In the genomic region with DNA sequence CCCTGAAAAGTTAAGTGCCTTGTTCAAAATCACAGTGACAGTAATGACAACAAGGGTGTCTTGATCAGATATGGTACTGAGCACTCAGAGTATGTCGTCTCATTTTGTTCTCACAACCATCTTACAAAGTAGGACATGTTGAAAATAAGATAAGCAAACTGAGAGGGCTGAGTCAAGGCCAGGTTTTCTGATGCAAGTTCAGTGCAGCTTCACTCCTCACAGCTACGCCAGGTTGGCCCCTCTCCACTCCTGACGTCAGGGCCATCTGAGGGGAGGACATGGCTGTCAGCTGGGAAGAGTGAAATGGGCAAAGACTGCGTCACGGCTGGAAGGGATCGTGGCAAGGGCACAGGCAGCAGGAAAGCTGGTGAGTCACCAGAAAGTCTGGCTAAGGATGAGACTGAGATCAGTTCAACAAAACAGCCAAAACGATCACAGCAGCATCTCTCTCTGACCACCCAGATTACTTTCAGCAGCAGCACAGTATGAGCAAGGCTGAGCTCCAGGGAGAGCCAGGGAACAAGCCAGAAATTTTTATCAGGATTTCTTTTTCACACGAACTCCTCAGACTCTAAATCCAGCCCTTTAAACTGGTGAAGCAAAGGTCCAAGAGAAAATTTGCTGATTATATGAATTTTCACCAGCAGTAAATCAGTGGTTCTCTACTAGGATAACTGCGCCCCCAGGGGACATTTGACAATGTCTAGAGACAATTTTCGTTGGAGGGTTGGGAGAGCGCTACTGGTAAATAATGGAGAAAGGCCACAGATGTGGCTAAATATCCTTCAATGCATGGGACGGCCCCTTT, we compare ENCODE assay signal across 9 cellular contexts.
DNase-seq lines count a peak whose midpoint lies in the region; ATAC-seq and TF ChIP-seq lines count a peak whose summit lies in the region.
"Had no signal": no experiment of that assay in that cellular context is flagged by ENCODE, and none has a peak within 500 bp of the region (broad histone marks: within the 10 kb centered on the region; RNA-seq: fewer than 3 reads in every experiment).

No MANE protein-coding gene starts in this region.

- no peak overlapping the region for H4K8ac ChIP-seq in mesenchymal stem cell (ENCODE audit: low read length)

- ATAC-seq in HG02571 (IDR thresholded peaks at IDR 0.05; ENCODE audit: unreplicated experiment) = no peak

- H2BK5ac ChIP-seq in mesenchymal stem cell (ENCODE audit: low read depth, low read length, poor library complexity, severe bottlenecking) = no peak overlapping the region

- H2BK15ac ChIP-seq in mesenchymal stem cell (ENCODE audit: low read depth, poor library complexity, severe bottlenecking) = no peak overlapping the region

- H3K18ac ChIP-seq in mesenchymal stem cell (ENCODE audit: low read depth in 1 of 2, low read length in 2 of 2) = no peak overlapping the region

- no peak overlapping the region for H2AK5ac ChIP-seq in mesenchymal stem cell (ENCODE audit: low read length, severe bottlenecking)

- no peak overlapping the region for H3K4ac ChIP-seq in mesenchymal stem cell (ENCODE audit: low read depth in 1 of 2, low read length in 2 of 2)

- H3K36me3 Mint-ChIP-seq in activated naive CD4-positive, alpha-beta T cell treated with anti-CD3 and anti-CD28 coated beads, Interleukin-2, amount 50 U/mL, for 24 hours = peaks cover 18% of the 10 kb centered on the region

- no peak overlapping the region for H4K91ac ChIP-seq in mesenchymal stem cell (ENCODE audit: low read length)

- WGBS in mesenchymal stem cell = 70% methylated on average over 10 of the region's 12 CpGs

- H3K9ac ChIP-seq in mesenchymal stem cell (ENCODE audit: low read length) = peak overlapping the region; percentile 86
- H3K9ac ChIP-seq: parathyroid adenoma had no signal

- TF ChIP-seq CTCF in choroid plexus epithelial cell (conservative IDR thresholded peaks at IDR 0.05; ENCODE audit: low read depth, low read length) = peak; percentile 3
- no peak for TF ChIP-seq CTCF in vagina (IDR thresholded peaks at IDR 0.05)

- no peak overlapping the region for H3K4me3 ChIP-seq in choroid plexus epithelial cell (ENCODE audit: low read depth, low read length)
- peak overlapping the region in 1 of 2 experiments; percentile 43 for H3K4me3 ChIP-seq in mesenchymal stem cell (ENCODE audit: insufficient read depth in 1 of 2, low read depth in 1 of 2, low read length in 2 of 2)
- H3K4me3 ChIP-seq in vagina = no peak overlapping the region

- H3K4me1 Mint-ChIP-seq in activated naive CD4-positive, alpha-beta T cell treated with anti-CD3 and anti-CD28 coated beads, Interleukin-2, amount 50 U/mL, for 24 hours = peaks cover 70% of the 10 kb centered on the region

- H3K9me3 ChIP-seq in mesenchymal stem cell (ENCODE audit: control insufficient read depth, low read length) = no peaks in the 10 kb centered on the region
- H3K9me3 ChIP-seq in vagina = no peaks in the 10 kb centered on the region

- H3K36me3 ChIP-seq in mesenchymal stem cell (ENCODE audit: control insufficient read depth in 1 of 2, insufficient read depth in 2 of 2, low read depth in 1 of 2, low read length in 2 of 2) (no peaks in the 10 kb centered on the region), vagina (no peaks in the 10 kb centered on the region)

- H3K27ac Mint-ChIP-seq in activated naive CD4-positive, alpha-beta T cell treated with anti-CD3 and anti-CD28 coated beads, Interleukin-2, amount 50 U/mL, for 24 hours = peak overlapping the region; percentile 72

- H3K4me3 Mint-ChIP-seq in activated naive CD4-positive, alpha-beta T cell treated with anti-CD3 and anti-CD28 coated beads, Interleukin-2, amount 50 U/mL, for 24 hours = no peak overlapping the region

- intact Hi-C loops in vagina (cut with DNase I) = loop anchor here (5.0 kb wide), 1 partner anchor 300 kb away; a partner anchor contains a TSS

- no peak for DNase-seq in activated naive CD4-positive, alpha-beta T cell treated with Interleukin-2 at 50 U/mL for 16 hours
- DNase-seq in choroid plexus epithelial cell (ENCODE audit: low read depth) (peak; percentile 99), mesenchymal stem cell (peak; percentile 96), vagina (ENCODE audit: extremely low spot score in 2 of 2) (peak in 1 of 2 donors; percentile 99), GM19238 (ENCODE audit: insufficient read length, low spot score) (no peak), NCI-H1417 treated with DMSO at 0.1 percent for 48 hours (lab: John Stamatoyannopoulos, UW) (no peak)

- H3K27me3 ChIP-seq in mesenchymal stem cell (ENCODE audit: control insufficient read depth in 1 of 2, insufficient read depth in 1 of 2, low read length in 2 of 2) (no peaks in the 10 kb centered on the region), vagina (no peaks in the 10 kb centered on the region)

- no peak overlapping the region for H2BK12ac ChIP-seq in mesenchymal stem cell (ENCODE audit: low read length in 2 of 2)

- H3K4me1 ChIP-seq in mesenchymal stem cell (ENCODE audit: control insufficient read depth, insufficient read depth, low read depth, low read length) (peaks cover 3% of the 10 kb centered on the region), vagina (peaks cover 8% of the 10 kb centered on the region)
- H3K4me1 ChIP-seq: parathyroid adenoma had no signal

- no peak overlapping the region for H3K14ac ChIP-seq in mesenchymal stem cell (ENCODE audit: low read length in 2 of 2)

- no peak overlapping the region for H3K4me2 ChIP-seq in mesenchymal stem cell (ENCODE audit: low read length, poor library complexity, severe bottlenecking)

- H2BK120ac ChIP-seq in mesenchymal stem cell (ENCODE audit: low read depth, low read length) = no peak overlapping the region

- H3K27me3 Mint-ChIP-seq in activated naive CD4-positive, alpha-beta T cell treated with anti-CD3 and anti-CD28 coated beads, Interleukin-2, amount 50 U/mL, for 24 hours = no peaks in the 10 kb centered on the region

- H3K9me3 Mint-ChIP-seq in activated naive CD4-positive, alpha-beta T cell treated with anti-CD3 and anti-CD28 coated beads, Interleukin-2, amount 50 U/mL, for 24 hours = peaks cover 29% of the 10 kb centered on the region

- H2AFZ ChIP-seq in mesenchymal stem cell (ENCODE audit: low read depth, low read length) = no peak overlapping the region
- H2AFZ ChIP-seq: parathyroid adenoma had no signal

- H3K23ac ChIP-seq in mesenchymal stem cell (ENCODE audit: low read length in 2 of 2) = no peak overlapping the region

- H3K27ac ChIP-seq in mesenchymal stem cell (ENCODE audit: low read length, poor library complexity, severe bottlenecking) = peak overlapping the region; percentile 9
- peak overlapping the region; percentile 51 for H3K27ac ChIP-seq in vagina
- H3K27ac ChIP-seq: parathyroid adenoma had no signal

- no peaks in the 10 kb centered on the region for H3K79me1 ChIP-seq in mesenchymal stem cell (replicated peaks; ENCODE audit: low read length, poor library complexity, severe bottlenecking)

- no peak for TF ChIP-seq POLR2A in vagina (IDR thresholded peaks at IDR 0.05)

Comparison
In these comparisons a context has a peak if more than half of its experiments do, and no peak if none do; other contexts are left out.
1. DNase-seq: peak in choroid plexus epithelial cell (single experiment) and mesenchymal stem cell (single experiment); none in activated naive CD4-positive, alpha-beta T cell treated with Interleukin-2 at 50 U/mL for 16 hours (single experiment), GM19238 (single experiment) and NCI-H1417 treated with DMSO at 0.1 percent for 48 hours (single experiment).